ENCODE assay signal across 1 cellular context in genomic region chr1:93447481-93448291, GRCh38.
TF ChIP-seq lines count a peak whose summit lies in the region.

Gene FNBP1L, plus strand, starts transcription at chr1:93448118. Its CDS starts 164 bp downstream, at chr1:93448282.

TF ChIP-seq in HEK293, 187 proteins besides CTCF, POLR2A, EP300 and RAD21 (continued from another document and continues in another):
- TF ChIP-seq ZNF280C (tag by site-specific recombination; IDR thresholded peaks at IDR 0.05) (no peak), ZFP37 (tag by site-specific recombination; IDR thresholded peaks at IDR 0.05) (peak; percentile 54; the same call in 1 of the 2 replicates), OVOL3 (tag by site-specific recombination; IDR thresholded peaks at IDR 0.05) (no peak), ZEB2 (tag by site-specific recombination; IDR thresholded peaks at IDR 0.05) (peak; percentile 70; the same call in 1 of the 2 replicates), RBAK (tag by site-specific recombination; IDR thresholded peaks at IDR 0.05) (no peak), ZNF114 (tag by site-specific recombination; IDR thresholded peaks at IDR 0.05) (no peak), INSM2 (tag by site-specific recombination; IDR thresholded peaks at IDR 0.05) (no peak), ZNF121 (tag by site-specific recombination; IDR thresholded peaks at IDR 0.05) (no peak), ZBTB20 (tag by site-specific recombination; IDR thresholded peaks at IDR 0.05) (no peak), ZNF777 (tag by site-specific recombination; IDR thresholded peaks at IDR 0.05; ENCODE audit: borderline replicate concordance) (no peak), KLF10 (tag by site-specific recombination; IDR thresholded peaks at IDR 0.05) (no peak), ZBTB26 (tag by site-specific recombination; optimal IDR thresholded peaks at IDR 0.05) (peak; percentile 92), ZNF341 (tag by site-specific recombination; IDR thresholded peaks at IDR 0.05; ENCODE audit: low read depth) (no peak), ZNF449 (tag by site-specific recombination; IDR thresholded peaks at IDR 0.05) (no peak), ZNF501 (tag by site-specific recombination; IDR thresholded peaks at IDR 0.05) (0 out of 2 replicates have a peak, but pooled peaks have one; percentile 48), ZNF747 (tag by site-specific recombination; IDR thresholded peaks at IDR 0.05) (no peak), ZNF23 (tag by site-specific recombination; IDR thresholded peaks at IDR 0.05; ENCODE audit: borderline replicate concordance) (no peak), ZNF488 (tag by site-specific recombination; IDR thresholded peaks at IDR 0.05) (no peak), REST (tag by site-specific recombination; IDR thresholded peaks at IDR 0.05) (no peak), ZNF174 (tag by site-specific recombination; IDR thresholded peaks at IDR 0.05) (no peak), ZSCAN16 (tag by site-specific recombination; IDR thresholded peaks at IDR 0.05) (no peak), ZNF324 (tag by site-specific recombination; IDR thresholded peaks at IDR 0.05) (no peak), ZNF148 (tag by site-specific recombination; IDR thresholded peaks at IDR 0.05; ENCODE audit: borderline replicate concordance) (no peak), ZIC2 (tag by site-specific recombination; IDR thresholded peaks at IDR 0.05) (peak; percentile 65; the same call in 1 of the 2 replicates), ZNF26 (tag by site-specific recombination; IDR thresholded peaks at IDR 0.05) (no peak), ZBTB1 (tag by site-specific recombination; IDR thresholded peaks at IDR 0.05) (no peak), ZNF398 (tag by site-specific recombination; IDR thresholded peaks at IDR 0.05) (peak; percentile 67), SP3 (tag by site-specific recombination; IDR thresholded peaks at IDR 0.05) (peak; percentile 55), ZNF433 (tag by site-specific recombination; IDR thresholded peaks at IDR 0.05; ENCODE audit: low read depth) (no peak), ZNF785 (tag by site-specific recombination; IDR thresholded peaks at IDR 0.05) (no peak), ZNF660 (tag by site-specific recombination; IDR thresholded peaks at IDR 0.05) (0 out of 2 replicates have a peak, but pooled peaks have one; percentile 14), ZBTB10 (tag by site-specific recombination; IDR thresholded peaks at IDR 0.05) (0 out of 2 replicates have a peak, but pooled peaks have one; percentile 16), ZBTB49 (tag by site-specific recombination; IDR thresholded peaks at IDR 0.05; ENCODE audit: low read depth) (no peak)
